8 cellular contexts compared by ENCODE assay signal in the genomic region with DNA sequence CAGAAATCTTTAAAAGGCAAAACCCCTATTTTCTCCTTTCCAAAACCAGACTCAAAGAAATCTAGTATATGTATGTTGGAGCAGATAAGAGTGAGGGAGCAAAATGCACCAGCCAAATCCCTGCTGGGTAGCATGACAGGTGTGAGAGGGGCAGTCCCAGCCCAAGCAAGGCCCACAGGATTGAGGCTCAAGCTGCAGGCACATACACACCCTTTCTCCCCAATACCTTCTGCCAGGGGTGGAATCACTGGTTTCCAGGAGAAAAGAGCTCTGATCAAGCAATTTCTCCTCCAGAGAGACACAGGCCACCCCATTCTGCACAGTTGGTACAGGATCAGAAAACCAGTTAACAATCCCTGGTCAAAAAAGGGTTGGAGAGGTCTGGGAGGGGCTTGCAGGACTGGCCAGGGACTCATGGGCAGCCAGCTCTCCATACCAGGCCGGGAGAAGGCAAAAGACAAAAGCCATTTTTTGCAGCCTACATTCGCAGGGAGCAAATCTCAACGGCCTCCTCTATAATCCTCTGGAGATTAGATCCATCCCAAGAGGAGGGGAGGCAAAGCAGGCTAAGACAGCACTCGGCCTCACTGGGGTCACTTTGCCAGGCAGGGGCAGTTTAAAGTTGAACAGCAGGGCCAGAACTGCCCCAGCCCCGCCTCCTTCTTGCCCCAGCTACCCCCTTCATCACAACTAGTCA. TPM values are rescaled to one million over a fixed set of nuclear protein-coding genes. Genes with fewer than 3 reads are reported as not detected.
DNase-seq lines count a peak whose midpoint lies in the region; ATAC-seq and TF ChIP-seq lines count a peak whose summit lies in the region.

No MANE protein-coding gene starts in this region.

- ATAC-seq in SK-N-SH treated with all-trans-retinoic acid at 6 μM for 48 hours (no peak), HG03039 (IDR thresholded peaks at IDR 0.05; ENCODE audit: unreplicated experiment) (no peak)
- no peak for ATAC-seq in activated CD8-positive, alpha-beta T cell treated with anti-CD3 and anti-CD28 coated beads for 36 hours

- no peaks in the 10 kb centered on the region for H3K9me2 ChIP-seq in SK-N-SH

- POLR2A ChIA-PET in SK-N-SH (lab: Yijun Ruan, JAX), result no interaction called here
- POLR2A ChIA-PET in activated CD8-positive, alpha-beta T cell treated with anti-CD3 and anti-CD28 coated beads for 36 hours (lab: Charles Lee), result interaction anchor here (0.7 to 4.5 kb wide), 7 partner anchors 9 to 130 kb away, joined by 3 to 31 read pairs (median 4); partner anchors contain the start of genes RHEBL1 and TUBA1B

- H3K9ac ChIP-seq in SK-N-SH, result peak overlapping the region; percentile 98
- peak overlapping the region; percentile 88 to 94 for H3K9ac ChIP-seq in stomach smooth muscle (ENCODE audit: low read length in 2 of 2)

- peaks cover 80% of the 10 kb centered on the region for H3K79me2 ChIP-seq in SK-N-SH (ENCODE audit: insufficient read depth)

- no peaks in the 10 kb centered on the region for H3K27me3 Mint-ChIP-seq in activated CD8-positive, alpha-beta T cell treated with anti-CD3 and anti-CD28 coated beads for 36 hours

- H3K4me3 Mint-ChIP-seq in activated CD8-positive, alpha-beta T cell treated with anti-CD3 and anti-CD28 coated beads for 36 hours, result peak overlapping the region; percentile 97

- peaks cover 56% of the 10 kb centered on the region for H4K20me1 ChIP-seq in SK-N-SH (ENCODE audit: insufficient read depth)

- TF ChIP-seq EP300 in SK-N-SH (IDR thresholded peaks at IDR 0.05; ENCODE audit: borderline replicate concordance in 1 of 2, low read depth in 1 of 2, low read length in 1 of 2), result no peak

- CTCF ChIA-PET in SK-N-SH (lab: Yijun Ruan, JAX), result interaction anchor here (0.8 to 8.1 kb wide), 10 partner anchors 14 to 284 kb away, joined by 3 to 49 read pairs (median 4); partner anchors contain the start of gene DDN
- CTCF ChIA-PET in activated CD8-positive, alpha-beta T cell treated with anti-CD3 and anti-CD28 coated beads for 36 hours (lab: Charles Lee), result interaction anchor here (0.8 to 6.5 kb wide), 13 partner anchors 12 to 81 kb away, joined by 3 to 53 read pairs (median 4); partner anchors contain the start of genes LMBR1L, RHEBL1, TUBA1B and WNT1

- H3K4me2 ChIP-seq in SK-N-SH, result peak overlapping the region; percentile 96

- H3F3A ChIP-seq in SK-N-SH (replicated peaks; ENCODE audit: insufficient read depth), result peaks cover 12% of the 10 kb centered on the region

- H3K4me3 ChIP-seq in SK-N-SH (ENCODE audit: low read depth in 2 of 2, low read length in 1 of 2), result peak overlapping the region; percentile 90 to 96
- H3K4me3 ChIP-seq in iPS-18c (ENCODE audit: insufficient read depth, low read depth, low read length), result peak overlapping the region; percentile 100
- peak overlapping the region; percentile 89 to 91 for H3K4me3 ChIP-seq in stomach smooth muscle (ENCODE audit: low read length in 2 of 2)

- H3K27ac ChIP-seq in SK-N-SH (ENCODE audit: low read depth in 2 of 2, low read length in 1 of 2) (peak overlapping the region; percentile 13; a peak in 2 of 4 replicates), stomach smooth muscle (ENCODE audit: low read length) (no peak overlapping the region)

- no peak overlapping the region for H2AFZ ChIP-seq in SK-N-SH (ENCODE audit: low read depth)

- no peak for TF ChIP-seq RAD21 in SK-N-SH (IDR thresholded peaks at IDR 0.05; ENCODE audit: low read length)

- WGBS in SK-N-SH (ENCODE audit: low lambda C conversion rate), result 18% methylated on average over 4 of the region's 5 CpGs

- TF ChIP-seq CTCF in SK-N-SH (IDR thresholded peaks at IDR 0.05), result no peak
- no peak for TF ChIP-seq CTCF in activated CD8-positive, alpha-beta T cell treated with anti-CD3 and anti-CD28 coated beads for 36 hours (IDR thresholded peaks at IDR 0.05)

- H3K9me3 ChIP-seq in SK-N-SH, result no peaks in the 10 kb centered on the region
- no peaks in the 10 kb centered on the region for H3K9me3 ChIP-seq in iPS-18c (ENCODE audit: control insufficient read depth, insufficient read depth, low read length)
- no peaks in the 10 kb centered on the region for H3K9me3 ChIP-seq in stomach smooth muscle (ENCODE audit: control insufficient read depth in 2 of 2, low read length in 2 of 2)

- H3K36me3 ChIP-seq in SK-N-SH (replicated peaks in 1 of 2; ENCODE audit: control insufficient read depth in 1 of 2, insufficient read depth in 2 of 2, low read length in 1 of 2) (peaks cover 16 to 20% of the 10 kb centered on the region in 2 experiments), stomach smooth muscle (ENCODE audit: control insufficient read depth in 2 of 2, insufficient read depth in 2 of 2, low read length in 2 of 2) (peaks cover 16 to 17% of the 10 kb centered on the region in 2 donors)

- H3K27me3 ChIP-seq in SK-N-SH (ENCODE audit: insufficient read depth), result no peaks in the 10 kb centered on the region
- no peaks in the 10 kb centered on the region for H3K27me3 ChIP-seq in stomach smooth muscle (ENCODE audit: control insufficient read depth in 1 of 2, insufficient read depth in 2 of 2, low read length in 2 of 2)

- H3K27ac Mint-ChIP-seq in activated CD8-positive, alpha-beta T cell treated with anti-CD3 and anti-CD28 coated beads for 36 hours, result peak overlapping the region; percentile 92

- H3K4me1 ChIP-seq in SK-N-SH (ENCODE audit: control insufficient read depth in 1 of 2, insufficient read depth in 2 of 2, low read depth in 1 of 2, low read length in 1 of 2) (peaks cover 17 to 39% of the 10 kb centered on the region in 2 experiments; a peak in 3 of 4 replicates), stomach smooth muscle (ENCODE audit: control insufficient read depth, insufficient read depth, low read length) (peaks cover 55% of the 10 kb centered on the region)

- intact Hi-C loops in activated CD8-positive, alpha-beta T cell treated with anti-CD3 and anti-CD28 coated beads for 36 hours (cut with micrococcal nuclease), result no loop called here

- no peaks in the 10 kb centered on the region for H3K9me3 Mint-ChIP-seq in activated CD8-positive, alpha-beta T cell treated with anti-CD3 and anti-CD28 coated beads for 36 hours

- peaks cover 38% of the 10 kb centered on the region for H3K36me3 Mint-ChIP-seq in activated CD8-positive, alpha-beta T cell treated with anti-CD3 and anti-CD28 coated beads for 36 hours (ENCODE audit: low read depth)

- peak; percentile 27 for DNase-seq in SK-N-SH
- peak; percentile 15 for DNase-seq in activated CD8-positive, alpha-beta T cell treated with anti-CD3 and anti-CD28 coated beads for 36 hours
- no peak for DNase-seq in AG08396 (ENCODE audit: low spot score)
- DNase-seq in NCI-H2107 treated with DMSO at 0.1 percent for 48 hours (lab: John Stamatoyannopoulos, UW; ENCODE audit: unreplicated experiment), result no peak

- H3K4me1 Mint-ChIP-seq in activated CD8-positive, alpha-beta T cell treated with anti-CD3 and anti-CD28 coated beads for 36 hours (ENCODE audit: low read depth), result peaks cover 45% of the 10 kb centered on the region

TF ChIP-seq in SK-N-SH, 30 proteins besides CTCF, POLR2A, EP300 and RAD21:
- TF ChIP-seq SIN3A (IDR thresholded peaks at IDR 0.05; ENCODE audit: borderline replicate concordance, low read depth, low read length), result 0 out of 2 replicates have a peak, but pooled peaks have one; percentile 1
- no peak for TF ChIP-seq RXRA (IDR thresholded peaks at IDR 0.05; ENCODE audit: borderline replicate concordance, low read depth)
TF ChIP-seq in SK-N-SH: peak in this region for 1.

TF ChIP-seq in SK-N-SH treated with all-trans-retinoic acid at 6 μM for 48 hours, 23 proteins besides CTCF, POLR2A, EP300 and RAD21 (continues in another document):
- no peak for TF ChIP-seq CSRNP3 (CRISPR knock-in tag; IDR thresholded peaks at IDR 0.05)

RNA-seq across cellular contexts. Expression of gene KMT2D, which starts 2.1 kb away (rescaled TPM):
- polyA plus RNA-seq in SK-N-SH (2012; rRNA removed), result 16.3 and 30.5 TPM in 2 replicates
- polyA plus RNA-seq in SK-N-SH (2012; cell fraction: cytosol; rRNA removed), result 12.4 and 21.2 TPM in 2 replicates
- polyA plus RNA-seq in SK-N-SH (2012; cell fraction: nucleus; rRNA removed), result 73.8 and 91.4 TPM in 2 replicates
- total RNA-seq in activated CD8-positive, alpha-beta T cell treated with anti-CD3 and anti-CD28 coated beads for 36 hours, result 10 to 100 TPM; 57.5 to 62.3 TPM

RNA-seq across cellular contexts. Expression of gene RHEBL1, which starts 11.3 kb away (rescaled TPM):
- 2.2 and 2.3 TPM in 2 replicates for polyA plus RNA-seq in SK-N-SH (2012; rRNA removed)
- 1.6 and 2.9 TPM in 2 replicates for polyA plus RNA-seq in SK-N-SH (2012; cell fraction: cytosol; rRNA removed)
- polyA plus RNA-seq in SK-N-SH (2012; cell fraction: nucleus; rRNA removed), result 1.4 and 2.4 TPM in 2 replicates
- 10 to 100 TPM; 18.5 to 19.8 TPM for total RNA-seq in activated CD8-positive, alpha-beta T cell treated with anti-CD3 and anti-CD28 coated beads for 36 hours

RNA-seq across cellular contexts. Expression of gene DHH, which starts 36.1 kb away (rescaled TPM):
- 0.08 and 0.13 TPM in 2 replicates for polyA plus RNA-seq in SK-N-SH (2012; rRNA removed)
- 0.03 and 0.08 TPM in 2 replicates for polyA plus RNA-seq in SK-N-SH (2012; cell fraction: cytosol; rRNA removed)
- 0.12 and 0.14 TPM in 2 replicates for polyA plus RNA-seq in SK-N-SH (2012; cell fraction: nucleus; rRNA removed)
- under 1 TPM in 1 of 2 experiments, not detected in 1; 0.14 TPM for total RNA-seq in activated CD8-positive, alpha-beta T cell treated with anti-CD3 and anti-CD28 coated beads for 36 hours

RNA-seq across cellular contexts. Expression of gene PRKAG1, which starts 39.9 kb away (rescaled TPM):
- 75.1 and 113 TPM in 2 replicates for polyA plus RNA-seq in SK-N-SH (2012; rRNA removed)
- polyA plus RNA-seq in SK-N-SH (2012; cell fraction: cytosol; rRNA removed), result 90.8 and 99.1 TPM in 2 replicates
- 50.3 and 85.4 TPM in 2 replicates for polyA plus RNA-seq in SK-N-SH (2012; cell fraction: nucleus; rRNA removed)
- 10 to 100 TPM; 43.3 to 47.3 TPM for total RNA-seq in activated CD8-positive, alpha-beta T cell treated with anti-CD3 and anti-CD28 coated beads for 36 hours

RNA-seq across cellular contexts. Expression of gene LMBR1L, which starts 52.1 kb away (rescaled TPM):
- polyA plus RNA-seq in SK-N-SH (2012; rRNA removed), result 43.0 and 61.4 TPM in 2 replicates
- 21.9 and 25.6 TPM in 2 replicates for polyA plus RNA-seq in SK-N-SH (2012; cell fraction: cytosol; rRNA removed)
- 223 and 317 TPM in 2 replicates for polyA plus RNA-seq in SK-N-SH (2012; cell fraction: nucleus; rRNA removed)
- total RNA-seq in activated CD8-positive, alpha-beta T cell treated with anti-CD3 and anti-CD28 coated beads for 36 hours, result 10 to 100 TPM; 43.5 to 50.9 TPM

Comparison
In these comparisons a context has a peak if more than half of its experiments do, and no peak if none do; other contexts are left out.
1. DNase-seq: peak in SK-N-SH (single experiment) and activated CD8-positive, alpha-beta T cell treated with anti-CD3 and anti-CD28 coated beads for 36 hours (single experiment); none in AG08396 (single experiment) and NCI-H2107 treated with DMSO at 0.1 percent for 48 hours (single experiment).
2. Peak in every context shown above with its lines, with median percentiles within 50 percentile points of each other: H3K4me3 ChIP-seq.